In genomic region chr12:10068634-10069033, GRCh38 we compare ENCODE assay signal across 2 cellular contexts.
TF ChIP-seq lines count a peak whose summit lies in the region.

No MANE protein-coding gene starts in this region.

TF ChIP-seq in SK-N-SH, 30 proteins besides CTCF, POLR2A, EP300 and RAD21 (continued from another document):
- TF ChIP-seq NFIC (IDR thresholded peaks at IDR 0.05; ENCODE audit: borderline replicate concordance) (no peak), SIN3A (IDR thresholded peaks at IDR 0.05; ENCODE audit: borderline replicate concordance, low read depth, low read length) (no peak), USF1 (IDR thresholded peaks at IDR 0.05; ENCODE audit: borderline replicate concordance, low read depth) (no peak), FOXJ3 (CRISPR knock-in tag; IDR thresholded peaks at IDR 0.05) (no peak), SMC3 (IDR thresholded peaks at IDR 0.05; ENCODE audit: low read depth, low read length) (no peak), MEF2A (IDR thresholded peaks at IDR 0.05; ENCODE audit: borderline replicate concordance, low read depth) (no peak), GABPA (IDR thresholded peaks at IDR 0.05; ENCODE audit: low read depth) (no peak), REST (IDR thresholded peaks at IDR 0.05; ENCODE audit: low read depth, low read length) (no peak), FOSL2 (IDR thresholded peaks at IDR 0.05; ENCODE audit: borderline replicate concordance, low read depth) (no peak)
- TF ChIP-seq, protein P1, sequence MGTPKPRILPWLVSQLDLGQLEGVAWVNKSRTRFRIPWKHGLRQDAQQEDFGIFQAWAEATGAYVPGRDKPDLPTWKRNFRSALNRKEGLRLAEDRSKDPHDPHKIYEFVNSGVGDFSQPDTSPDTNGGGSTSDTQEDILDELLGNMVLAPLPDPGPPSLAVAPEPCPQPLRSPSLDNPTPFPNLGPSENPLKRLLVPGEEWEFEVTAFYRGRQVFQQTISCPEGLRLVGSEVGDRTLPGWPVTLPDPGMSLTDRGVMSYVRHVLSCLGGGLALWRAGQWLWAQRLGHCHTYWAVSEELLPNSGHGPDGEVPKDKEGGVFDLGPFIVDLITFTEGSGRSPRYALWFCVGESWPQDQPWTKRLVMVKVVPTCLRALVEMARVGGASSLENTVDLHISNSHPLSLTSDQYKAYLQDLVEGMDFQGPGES (IDR thresholded peaks at IDR 0.05; ENCODE audit: low read depth, low read length) = no peak

TF ChIP-seq in SK-N-SH treated with all-trans-retinoic acid at 6 μM for 48 hours, 23 proteins besides CTCF, POLR2A, EP300 and RAD21 (continued from another document):
- TF ChIP-seq RARB (CRISPR knock-in tag; IDR thresholded peaks at IDR 0.05) (no peak), CSRNP3 (CRISPR knock-in tag; IDR thresholded peaks at IDR 0.05) (no peak), ZFP30 (CRISPR knock-in tag; IDR thresholded peaks at IDR 0.05) (no peak), CSDC2 (CRISPR knock-in tag; IDR thresholded peaks at IDR 0.05) (no peak), SNAI2 (CRISPR knock-in tag; IDR thresholded peaks at IDR 0.05) (no peak), ZC3H10 (CRISPR knock-in tag; IDR thresholded peaks at IDR 0.05) (no peak), ZNF565 (CRISPR knock-in tag; conservative IDR thresholded peaks at IDR 0.05; ENCODE audit: low read depth) (no peak)
